33 cellular contexts compared by ENCODE assay signal in genomic region chr7:32522746-32523145, GRCh38.
"Had no signal": no experiment of that assay in that cellular context is flagged by ENCODE, and none has a peak within 500 bp of the region (broad histone marks: within the 10 kb centered on the region; RNA-seq: fewer than 3 reads in every experiment).

No MANE protein-coding gene starts in this region.

- H3K27me3 Mint-ChIP-seq: activated CD4-positive, alpha-beta memory T cell treated with anti-CD3 and anti-CD28 coated beads, Interleukin-2, amount 10 ng/mL, durations not matched to agents 7 days and 5 days; activated CD4-positive, alpha-beta T cell treated with anti-CD3 and anti-CD28 coated beads, Interleukin-2, amount 10 ng/mL, durations not matched to agents 7 days and 5 days; activated naive CD4-positive, alpha-beta T cell treated with anti-CD3 and anti-CD28 coated beads, Interleukin-2, amount 50 U/mL, for 24 hours; activated naive CD8-positive, alpha-beta T cell treated with anti-CD3 and anti-CD28 coated beads for 36 hours; activated naive CD8-positive, alpha-beta T cell treated with anti-CD3 and anti-CD28 coated beads, Interleukin-2, amount 50 U/mL, for 24 hours; activated T-cell treated with anti-CD3 and anti-CD28 coated beads, Interleukin-2, amount 50 U/mL, for 24 hours; effector memory CD8-positive, alpha-beta T cell had no signal

- H3K4me1 Mint-ChIP-seq: activated CD4-positive, alpha-beta memory T cell treated with anti-CD3 and anti-CD28 coated beads, Interleukin-2, amount 10 ng/mL, durations not matched to agents 7 days and 5 days had no signal

- H3K9me3 Mint-ChIP-seq: activated naive CD4-positive, alpha-beta T cell treated with anti-CD3 and anti-CD28 coated beads, Interleukin-2, amount 50 U/mL, for 24 hours; effector memory CD8-positive, alpha-beta T cell had no signal

- DNase-seq: activated CD4-positive, alpha-beta memory T cell treated with anti-CD3 and anti-CD28 coated beads, Interleukin-2, amount 10 ng/mL, durations not matched to agents 7 days and 5 days; activated CD4-positive, alpha-beta T cell treated with anti-CD3 and anti-CD28 coated beads for 1 hour; activated CD4-positive, alpha-beta T cell treated with anti-CD3 and anti-CD28 coated beads for 4 hours; activated CD4-positive, alpha-beta T cell treated with anti-CD3 and anti-CD28 coated beads, Interleukin-2, amount 10 ng/mL, durations not matched to agents 7 days and 5 days; activated CD4-positive, alpha-beta T cell treated with anti-CD3 and anti-CD28 coated beads, Interleukin-2, amount 50 U/mL, for 4 hours; activated CD8-positive, alpha-beta memory T cell treated with anti-CD3 and anti-CD28 coated beads, Interleukin-2, amount 50 U/mL, for 48 hours; activated gamma-delta T cell; activated naive CD4-positive, alpha-beta T cell treated with Interleukin-2 at 50 U/mL for 16 hours; activated naive CD8-positive, alpha-beta T cell treated with anti-CD3 and anti-CD28 coated beads for 36 hours; activated naive CD8-positive, alpha-beta T cell treated with anti-CD3 and anti-CD28 coated beads, Interleukin-2, amount 50 U/mL, for 24 hours; activated T-cell treated with anti-CD3 and anti-CD28 coated beads for 4 hours; activated T-cell treated with anti-CD3 and anti-CD28 coated beads, Interleukin-2, amount 50 U/mL, for 24 hours; activated T-cell treated with anti-CD3 and anti-CD28 coated beads, Interleukin-2, amount 50 U/mL, for 72 hours; adrenal gland; amygdala; aorta; body of pancreas; caudate nucleus; cortex of kidney; dermis blood vessel endothelial cell; effector CD4-positive, alpha-beta T cell; effector memory CD8-positive, alpha-beta T cell; erythroblast; esophagus squamous epithelium; foreskin melanocyte; heart right ventricle; T-helper 2 cell had no signal

- H3K4me3 Mint-ChIP-seq: activated CD4-positive, alpha-beta memory T cell treated with anti-CD3 and anti-CD28 coated beads, Interleukin-2, amount 10 ng/mL, durations not matched to agents 7 days and 5 days; activated CD4-positive, alpha-beta T cell treated with anti-CD3 and anti-CD28 coated beads, Interleukin-2, amount 10 ng/mL, durations not matched to agents 7 days and 5 days; activated naive CD4-positive, alpha-beta T cell treated with anti-CD3 and anti-CD28 coated beads, Interleukin-2, amount 50 U/mL, for 24 hours; activated naive CD8-positive, alpha-beta T cell treated with anti-CD3 and anti-CD28 coated beads for 36 hours; activated naive CD8-positive, alpha-beta T cell treated with anti-CD3 and anti-CD28 coated beads, Interleukin-2, amount 50 U/mL, for 24 hours; activated T-cell treated with anti-CD3 and anti-CD28 coated beads, Interleukin-2, amount 50 U/mL, for 24 hours; activated T-cell treated with anti-CD3 and anti-CD28 coated beads, Interleukin-2, amount 50 U/mL, for 72 hours; effector memory CD8-positive, alpha-beta T cell; WTC11 had no signal

- ATAC-seq: activated naive CD8-positive, alpha-beta T cell treated with anti-CD3 and anti-CD28 coated beads, Interleukin-2, amount 50 U/mL, for 24 hours; activated T-cell treated with anti-CD3 and anti-CD28 coated beads, Interleukin-2, amount 50 U/mL, for 72 hours; body of pancreas; effector memory CD8-positive, alpha-beta T cell; gastroesophageal sphincter; heart right ventricle; WTC11 had no signal

- H3K27ac Mint-ChIP-seq: activated CD4-positive, alpha-beta memory T cell treated with anti-CD3 and anti-CD28 coated beads, Interleukin-2, amount 10 ng/mL, durations not matched to agents 7 days and 5 days; activated CD4-positive, alpha-beta T cell treated with anti-CD3 and anti-CD28 coated beads, Interleukin-2, amount 10 ng/mL, durations not matched to agents 7 days and 5 days; activated naive CD4-positive, alpha-beta T cell treated with anti-CD3 and anti-CD28 coated beads, Interleukin-2, amount 50 U/mL, for 24 hours; activated naive CD8-positive, alpha-beta T cell treated with anti-CD3 and anti-CD28 coated beads, Interleukin-2, amount 50 U/mL, for 24 hours; activated T-cell treated with anti-CD3 and anti-CD28 coated beads, Interleukin-2, amount 50 U/mL, for 24 hours; activated T-cell treated with anti-CD3 and anti-CD28 coated beads, Interleukin-2, amount 50 U/mL, for 72 hours; effector memory CD8-positive, alpha-beta T cell; WTC11 had no signal

- FAIRE-seq: colon, endometrium, TTC549 had no signal
